Comparison of ENCODE assay signal across 8 cellular contexts in genomic region chr15:78750974-78751601, GRCh38.
DNase-seq lines count a peak whose midpoint lies in the region; ATAC-seq and TF ChIP-seq lines count a peak whose summit lies in the region.
"Not testable (repeated sequence)": the region's sequence is repeated elsewhere in the genome, so short reads cannot be mapped to it uniquely, and the experiment has no call there.

No MANE protein-coding gene starts in this region.

- not testable (repeated sequence) for H3K36me3 ChIP-seq in vagina

- DNase-seq in NCI-H1694 (lab: John Stamatoyannopoulos, UW) (peak; percentile 49), T-helper 2 cell (peak; percentile 80 to 89 (median 86)), amniotic epithelial cell (ENCODE audit: low read depth) (peak; percentile 77), left ventricle myocardium superior (peak; percentile 94), renal cortical epithelial cell (ENCODE audit: low read depth) (peak; percentile 73)
- DNase-seq in vagina (ENCODE audit: extremely low spot score in 2 of 2): not testable (repeated sequence)

- intact Hi-C loops in left ventricle myocardium superior (cut with micrococcal nuclease); vagina (cut with DNase I): not testable (repeated sequence)

- peaks cover 19% of the 10 kb centered on the region for H3K4me1 ChIP-seq in vagina

- H3K27ac ChIP-seq in vagina: peak overlapping the region; percentile 33

- not testable (repeated sequence) for H3K9me3 ChIP-seq in vagina

- peak in 2 of 3 experiments; percentile 58 to 94 for TF ChIP-seq CTCF in vagina (IDR thresholded peaks at IDR 0.05)

- H3K27me3 ChIP-seq in vagina: not testable (repeated sequence)

- peak overlapping the region in 1 of 2 donors; percentile 11 for H3K4me3 ChIP-seq in vagina

- not testable (repeated sequence) for TF ChIP-seq POLR2A in GM18505 (IDR thresholded peaks at IDR 0.05; ENCODE audit: borderline replicate concordance, extremely low read depth, insufficient read depth, insufficient read length); vagina (IDR thresholded peaks at IDR 0.05)

- peak; percentile 91 for ATAC-seq in GM18505 (IDR thresholded peaks at IDR 0.05; ENCODE audit: unreplicated experiment)
- peak; percentile 74 for ATAC-seq in HG02973 (IDR thresholded peaks at IDR 0.05; ENCODE audit: unreplicated experiment)
- ATAC-seq in left ventricle myocardium superior: peak; percentile 90
